Comparison of ENCODE assay signal across 19 cellular contexts in genomic region chr10:101965075-101965765, GRCh38.
A peak's percentile ranks its signal among the peaks of the same experiment; 100 is the strongest.
DNase-seq lines count a peak whose midpoint lies in the region; ATAC-seq and TF ChIP-seq lines count a peak whose summit lies in the region.
"Had no signal": no experiment of that assay in that cellular context is flagged by ENCODE, and none has a peak within 500 bp of the region (broad histone marks: within the 10 kb centered on the region; RNA-seq: fewer than 3 reads in every experiment).

No MANE protein-coding gene starts in this region.

- TF ChIP-seq CTCF in HEK293 (tag by site-specific recombination; IDR thresholded peaks at IDR 0.05) = no peak
- no peak for TF ChIP-seq CTCF in tibial nerve (IDR thresholded peaks at IDR 0.05)

- no peaks in the 10 kb centered on the region for H3K9me3 Mint-ChIP-seq in naive B cell

- DNase-seq in NCI-H69 (lab: John Stamatoyannopoulos, UW) (peak; percentile 6), Right ventricle myocardium superior (no peak), naive B cell (no peak), tibial nerve (ENCODE audit: low spot score in 2 of 2) (no peak)
- DNase-seq: activated CD4-positive, alpha-beta T cell treated with anti-CD3 and anti-CD28 coated beads, Interleukin-2, amount 50 U/mL, for 48 hours; activated naive CD4-positive, alpha-beta T cell; central memory CD4-positive, alpha-beta T cell; GOT3; NCI-H146; NCI-H226; stimulated activated naive CD8-positive, alpha-beta T cell treated with anti-CD3 and anti-CD28 coated beads, Interleukin-15, Interleukin-2, amounts not matched to agents 100 U/mL and 50 U/mL, for 24 hours; SW 1271; trophoblast cell had no signal

- no peak overlapping the region for H3K27ac ChIP-seq in HEK293 (ENCODE audit: extremely low read depth, low read depth, low read length)
- no peak overlapping the region for H3K27ac ChIP-seq in tibial nerve

- TF ChIP-seq EP300 in tibial nerve (IDR thresholded peaks at IDR 0.05) = no peak

- no peaks in the 10 kb centered on the region for H3K27me3 Mint-ChIP-seq in naive B cell

- peaks cover 53 to 87% (median 72%) of the 10 kb centered on the region in 3 donors for H3K4me1 Mint-ChIP-seq in naive B cell

- H3K36me3 Mint-ChIP-seq in naive B cell = peaks cover 8 to 12% of the 10 kb centered on the region in 2 donors

- ATAC-seq in Right ventricle myocardium superior (ENCODE audit: poor library complexity) (peak; percentile 38), naive B cell (ENCODE audit: low read depth in 2 of 2) (no peak), GM18517 (IDR thresholded peaks at IDR 0.05; ENCODE audit: unreplicated experiment) (no peak), GM21528 (IDR thresholded peaks at IDR 0.05; ENCODE audit: low FRiP score, unreplicated experiment) (no peak), esophagus mucosa (no peak)
- ATAC-seq: sciatic nerve; stimulated activated naive CD8-positive, alpha-beta T cell treated with anti-CD3 and anti-CD28 coated beads, Interleukin-15, Interleukin-2, amounts not matched to agents 100 U/mL and 50 U/mL, for 24 hours had no signal

- H3K4me3 Mint-ChIP-seq in naive B cell = peak overlapping the region in 5 of 8 donors; percentile 12 to 86 (median 50)

- 54 to 62% methylated on average over 3 of the region's 3 CpGs for whole genome bisulfite sequencing in tibial nerve, 2 donors

- H3K27me3 ChIP-seq in tibial nerve = no peaks in the 10 kb centered on the region

- no peak for TF ChIP-seq POLR2A in tibial nerve (IDR thresholded peaks at IDR 0.05)

- CTCF ChIA-PET in HEK293 (lab: Yijun Ruan, JAX) = no interaction called here

- intact Hi-C loops in Right ventricle myocardium superior (cut with DNase I) = loop anchor here (10.0 kb wide), 1 partner anchor 120 kb away; the partner anchor contains the start of gene KCNIP2

- H3K9me3 ChIP-seq in HEK293 (ENCODE audit: control insufficient read depth, insufficient read depth, low read depth, low read length) (no peaks in the 10 kb centered on the region), tibial nerve (no peaks in the 10 kb centered on the region)

- H3K4me3 ChIP-seq in HEK293 (ENCODE audit: low read depth, low read length) = no peak overlapping the region
- no peak overlapping the region for H3K4me3 ChIP-seq in tibial nerve
- H3K4me3 ChIP-seq: lung had no signal

- peak overlapping the region; percentile 9 to 70 (median 44) for H3K27ac Mint-ChIP-seq in naive B cell

- H3K36me3 ChIP-seq in HEK293 (ENCODE audit: control insufficient read depth in 2 of 2, insufficient read depth in 1 of 2, low read length in 2 of 2) (peaks cover 5 to 18% of the 10 kb centered on the region in 2 experiments), tibial nerve (peaks cover 0 to 38% (median 0%) of the 10 kb centered on the region in 3 donors)

- POLR2A ChIA-PET in HEK293 (lab: Yijun Ruan, JAX) = interaction anchor here (0.7 kb wide), 2 partner anchors 30 to 187 kb away, joined by 3 to 4 read pairs; no protein-coding TSS in a partner anchor

- H3K4me1 ChIP-seq in HEK293 (ENCODE audit: control insufficient read depth, insufficient read depth, low read length) (peaks cover 11% of the 10 kb centered on the region), tibial nerve (peaks cover 0 to 7% (median 0%) of the 10 kb centered on the region in 4 donors)

TF ChIP-seq in HEK293, 187 proteins besides CTCF, POLR2A, EP300 and RAD21:
- no peak for TF ChIP-seq ZNF146 (tag by site-specific recombination; IDR thresholded peaks at IDR 0.05)
- peak; percentile 89 for TF ChIP-seq ZSCAN16 (tag by site-specific recombination; IDR thresholded peaks at IDR 0.05)
- TF ChIP-seq ZNF449 (tag by site-specific recombination; IDR thresholded peaks at IDR 0.05) = no peak
- no peak for TF ChIP-seq ZNF23 (tag by site-specific recombination; IDR thresholded peaks at IDR 0.05; ENCODE audit: borderline replicate concordance)
- TF ChIP-seq, protein P1, sequence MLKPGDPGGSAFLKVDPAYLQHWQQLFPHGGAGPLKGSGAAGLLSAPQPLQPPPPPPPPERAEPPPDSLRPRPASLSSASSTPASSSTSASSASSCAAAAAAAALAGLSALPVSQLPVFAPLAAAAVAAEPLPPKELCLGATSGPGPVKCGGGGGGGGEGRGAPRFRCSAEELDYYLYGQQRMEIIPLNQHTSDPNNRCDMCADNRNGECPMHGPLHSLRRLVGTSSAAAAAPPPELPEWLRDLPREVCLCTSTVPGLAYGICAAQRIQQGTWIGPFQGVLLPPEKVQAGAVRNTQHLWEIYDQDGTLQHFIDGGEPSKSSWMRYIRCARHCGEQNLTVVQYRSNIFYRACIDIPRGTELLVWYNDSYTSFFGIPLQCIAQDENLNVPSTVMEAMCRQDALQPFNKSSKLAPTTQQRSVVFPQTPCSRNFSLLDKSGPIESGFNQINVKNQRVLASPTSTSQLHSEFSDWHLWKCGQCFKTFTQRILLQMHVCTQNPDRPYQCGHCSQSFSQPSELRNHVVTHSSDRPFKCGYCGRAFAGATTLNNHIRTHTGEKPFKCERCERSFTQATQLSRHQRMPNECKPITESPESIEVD (tag by site-specific recombination; IDR thresholded peaks at IDR 0.05) = peak; percentile 26
- TF ChIP-seq YY2 (tag by site-specific recombination; IDR thresholded peaks at IDR 0.05) = no peak
- no peak for TF ChIP-seq SCRT2 (tag by site-specific recombination; IDR thresholded peaks at IDR 0.05)
- TF ChIP-seq ZNF155 (tag by site-specific recombination; IDR thresholded peaks at IDR 0.05) = no peak
- TF ChIP-seq ZBTB17 (tag by site-specific recombination; IDR thresholded peaks at IDR 0.05) = peak; percentile 91
- TF ChIP-seq ZNF521 (tag by site-specific recombination; IDR thresholded peaks at IDR 0.05) = no peak
- TF ChIP-seq ZNF324 (tag by site-specific recombination; IDR thresholded peaks at IDR 0.05) = no peak
